ENCODE assay signal across 8 cellular contexts in the genomic region with DNA sequence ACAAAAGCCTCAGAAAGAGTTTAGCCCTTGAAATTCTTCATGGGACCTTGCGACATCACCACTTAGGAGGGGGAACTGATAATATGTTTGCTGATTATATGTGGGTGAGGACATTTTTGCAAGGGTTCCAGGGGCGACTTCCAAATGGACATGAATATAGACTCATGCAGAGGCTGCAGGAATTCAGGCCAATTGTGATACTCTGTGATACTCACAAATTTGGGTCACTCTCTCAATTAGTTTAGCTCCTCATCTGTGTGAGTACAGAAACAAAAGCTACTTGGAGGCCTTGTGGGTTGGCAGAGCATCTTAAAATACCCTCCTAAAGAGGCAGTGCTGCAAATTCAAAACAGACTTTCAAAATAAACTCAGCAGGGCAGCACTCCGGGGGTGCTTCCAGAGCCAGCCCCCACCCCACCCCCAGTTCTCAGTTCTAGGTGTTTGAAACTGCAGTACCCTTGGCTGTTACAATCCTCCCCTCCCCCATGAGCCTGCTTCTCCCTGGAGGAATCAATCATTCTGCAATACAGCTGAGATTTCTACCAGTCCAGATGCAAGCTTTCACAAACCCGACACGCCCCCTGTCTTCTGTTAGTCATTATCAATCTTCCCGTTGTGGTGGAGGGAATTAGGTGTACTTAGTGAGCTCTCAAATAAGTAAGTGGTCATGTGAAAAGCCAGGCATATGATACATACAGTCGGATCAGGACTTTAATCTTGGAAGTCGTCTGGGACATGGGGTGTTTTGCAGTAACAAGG.
DNase-seq lines count a peak whose midpoint lies in the region; ATAC-seq, FAIRE-seq and TF ChIP-seq lines count a peak whose summit lies in the region.

No MANE protein-coding gene starts in this region.

- peak; percentile 6 for TF ChIP-seq CTCF in astrocyte of the spinal cord (IDR thresholded peaks at IDR 0.05; ENCODE audit: low read depth, low read length)

- no peak for DNase-seq in GM12892 (ENCODE audit: insufficient read length)
- DNase-seq in NCI-H2107 (lab: John Stamatoyannopoulos, UW), result peak; percentile 21
- peak; percentile 82 for DNase-seq in astrocyte of the spinal cord (ENCODE audit: low read depth, low spot score)
- peak; percentile 50 for DNase-seq in medulla oblongata (ENCODE audit: extremely low spot score)
- DNase-seq in aorta, result no peak
- no peak for DNase-seq in activated effector memory CD4-positive, alpha-beta T cell treated with Interleukin-2 at 50 U/mL for 16 hours
- DNase-seq in DMS79 (lab: John Stamatoyannopoulos, UW), result no peak

- peaks cover 0 to 6% of the 10 kb centered on the region in 2 donors for H3K4me1 ChIP-seq in aorta (ENCODE audit: control insufficient read depth in 1 of 2, insufficient read depth in 2 of 2, low read length in 2 of 2)

- no peaks in the 10 kb centered on the region for H3K27me3 ChIP-seq in aorta (ENCODE audit: control insufficient read depth in 1 of 2, insufficient read depth in 2 of 2, low read length in 1 of 2)

- intact Hi-C loops in aorta (cut with DNase I), result no loop called here

- H3K9me3 ChIP-seq in aorta (ENCODE audit: control insufficient read depth, low read length), result no peaks in the 10 kb centered on the region

- 37 to 42% methylated on average over 8 of the region's 8 CpGs for WGBS in aorta, 2 donors

- ATAC-seq in GM21786 (IDR thresholded peaks at IDR 0.05; ENCODE audit: unreplicated experiment) (peak; percentile 36), aorta (ENCODE audit: low FRiP score) (peak; percentile 64)

- H3K4me3 ChIP-seq in astrocyte of the spinal cord (ENCODE audit: low read depth, low read length), result no peak overlapping the region
- H3K4me3 ChIP-seq in aorta (ENCODE audit: low read length in 2 of 2), result no peak overlapping the region

- in situ Hi-C loops in astrocyte of the spinal cord (cut with HindIII; ENCODE audit: low sequenced_read_pairs), result no loop called here

- peak; percentile 61 for FAIRE-seq in GM12892 (lab: Jason Lieb, UNC)

- no peak for TF ChIP-seq POLR2A in GM12892 (IDR thresholded peaks at IDR 0.05; ENCODE audit: low read depth, low read length)

- no peaks in the 10 kb centered on the region for H3K36me3 ChIP-seq in aorta (ENCODE audit: control insufficient read depth in 1 of 2, insufficient read depth in 2 of 2, low read length in 1 of 2)

- H3K27ac ChIP-seq in aorta (ENCODE audit: low read depth in 1 of 2, low read length in 2 of 2), result no peak overlapping the region

Comparison
In these comparisons a context has a peak if more than half of its experiments do, and no peak if none do; other contexts are left out.
1. DNase-seq: peak in NCI-H2107 (single experiment), astrocyte of the spinal cord (single experiment) and medulla oblongata (single experiment); none in GM12892 (single experiment), aorta (0 of 2), activated effector memory CD4-positive, alpha-beta T cell treated with Interleukin-2 at 50 U/mL for 16 hours (single experiment) and DMS79 (single experiment).